ENCODE assay signal across 19 cellular contexts in genomic region chr7:50644114-50644513, GRCh38.
DNase-seq lines count a peak whose midpoint lies in the region; ATAC-seq and TF ChIP-seq lines count a peak whose summit lies in the region.
"Had no signal": no experiment of that assay in that cellular context is flagged by ENCODE, and none has a peak within 500 bp of the region (broad histone marks: within the 10 kb centered on the region; RNA-seq: fewer than 3 reads in every experiment).

No MANE protein-coding gene starts in this region.

- no peaks in the 10 kb centered on the region for H3K9me3 ChIP-seq in skeletal muscle tissue (ENCODE audit: control insufficient read depth in 3 of 3, low read length in 3 of 3)
- H3K9me3 ChIP-seq: Caco-2 had no signal

- H3K36me3 Mint-ChIP-seq in osteocyte (ENCODE audit: unreplicated experiment) (peaks cover 17% of the 10 kb centered on the region), HFFc6 (ENCODE audit: low read depth) (peaks cover 2% of the 10 kb centered on the region; the same call in 1 of the 2 replicates)
- H3K36me3 Mint-ChIP-seq: CD4-positive, CD25-positive, alpha-beta regulatory T cell had no signal

- no peak for ATAC-seq in left lobe of liver
- ATAC-seq in HG03097 (IDR thresholded peaks at IDR 0.05; ENCODE audit: low FRiP score, unreplicated experiment), result no peak
- ATAC-seq: GM23338 had no signal

- H3K4me3 ChIP-seq in skeletal muscle tissue (ENCODE audit: low read length in 3 of 3), result peak overlapping the region in 1 of 3 donors; percentile 61
- H3K4me3 ChIP-seq: GM23338 had no signal

- no peak overlapping the region for H3K27ac Mint-ChIP-seq in osteocyte (ENCODE audit: unreplicated experiment)
- H3K27ac Mint-ChIP-seq in HFFc6, result no peak overlapping the region
- H3K27ac Mint-ChIP-seq: B cell; CD4-positive, CD25-positive, alpha-beta regulatory T cell; GM23338 had no signal

- peaks cover 16 to 46% (median 28%) of the 10 kb centered on the region in 3 donors for H3K4me1 ChIP-seq in skeletal muscle tissue (ENCODE audit: control insufficient read depth in 3 of 3, insufficient read depth in 3 of 3, low read length in 3 of 3)
- H3K4me1 ChIP-seq: Caco-2 had no signal

- peak overlapping the region in 1 of 3 donors; percentile 51 for H3K9ac ChIP-seq in skeletal muscle tissue (ENCODE audit: low read depth in 1 of 3, low read length in 3 of 3)

- H3K27me3 Mint-ChIP-seq in osteocyte (ENCODE audit: unreplicated experiment) (no peaks in the 10 kb centered on the region), HFFc6 (ENCODE audit: insufficient read depth) (no peaks in the 10 kb centered on the region)
- H3K27me3 Mint-ChIP-seq: CD8-positive, alpha-beta memory T cell had no signal

- peaks cover 0 to 2% (median 0%) of the 10 kb centered on the region in 3 donors for H3K36me3 ChIP-seq in skeletal muscle tissue (ENCODE audit: control insufficient read depth in 3 of 3, insufficient read depth in 3 of 3, low read length in 3 of 3)

- TF ChIP-seq CTCF in osteocyte (IDR thresholded peaks at IDR 0.05) (no peak), HFFc6 (IDR thresholded peaks at IDR 0.05) (no peak)

- peak overlapping the region; percentile 67 for H3K27ac ChIP-seq in skeletal muscle tissue (ENCODE audit: low read depth, low read length)
- H3K27ac ChIP-seq: HL-60 had no signal

- H3K4me3 Mint-ChIP-seq in osteocyte (ENCODE audit: unreplicated experiment) (no peak overlapping the region), HFFc6 (no peak overlapping the region)
- H3K4me3 Mint-ChIP-seq: B cell; CD4-positive, CD25-positive, alpha-beta regulatory T cell; CD8-positive, alpha-beta memory T cell; GM23338 had no signal

- H3K9me3 Mint-ChIP-seq in osteocyte (ENCODE audit: unreplicated experiment), result no peaks in the 10 kb centered on the region
- no peaks in the 10 kb centered on the region for H3K9me3 Mint-ChIP-seq in HFFc6
- H3K9me3 Mint-ChIP-seq: CD8-positive, alpha-beta memory T cell; GM23338 had no signal

- peak; percentile 20 for DNase-seq in activated CD8-positive, alpha-beta memory T cell treated with anti-CD3 and anti-CD28 coated beads, Interleukin-2, amount 50 U/mL, for 48 hours
- DNase-seq in activated CD8-positive, alpha-beta memory T cell treated with anti-CD3 and anti-CD28 coated beads, Interleukin-2, amount 50 U/mL, for 4 hours, result no peak
- DNase-seq in left lobe of liver (ENCODE audit: low spot score) (peak; percentile 23), osteocyte (ENCODE audit: extremely low spot score, unreplicated experiment) (peak; percentile 65), hippocampal formation (lab: John Stamatoyannopoulos, UW) (no peak), HFFc6 (no peak)
- DNase-seq: C1 segment of cervical spinal cord; CD4-positive, CD25-positive, alpha-beta regulatory T cell; CD8-positive, alpha-beta memory T cell; DMS153; DMS79; GDM1; HCEC 1CT had no signal

- H3K4me1 Mint-ChIP-seq in osteocyte (ENCODE audit: unreplicated experiment) (peaks cover 5% of the 10 kb centered on the region), HFFc6 (ENCODE audit: low read depth) (no peaks in the 10 kb centered on the region)
- H3K4me1 Mint-ChIP-seq: B cell had no signal

- H3K27me3 ChIP-seq in skeletal muscle tissue (ENCODE audit: control insufficient read depth in 3 of 3, insufficient read depth in 3 of 3, low read length in 3 of 3), result no peaks in the 10 kb centered on the region

Comparison
In these comparisons a context has a peak if more than half of its experiments do, and no peak if none do; other contexts are left out.
1. DNase-seq: peak in activated CD8-positive, alpha-beta memory T cell treated with anti-CD3 and anti-CD28 coated beads, Interleukin-2, amount 50 U/mL, for 48 hours (single experiment), left lobe of liver (single experiment) and osteocyte (single experiment); none in activated CD8-positive, alpha-beta memory T cell treated with anti-CD3 and anti-CD28 coated beads, Interleukin-2, amount 50 U/mL, for 4 hours (single experiment), hippocampal formation (0 of 2) and HFFc6 (single experiment).